Comparison of ENCODE assay signal across 1 cellular context in the genomic region with DNA sequence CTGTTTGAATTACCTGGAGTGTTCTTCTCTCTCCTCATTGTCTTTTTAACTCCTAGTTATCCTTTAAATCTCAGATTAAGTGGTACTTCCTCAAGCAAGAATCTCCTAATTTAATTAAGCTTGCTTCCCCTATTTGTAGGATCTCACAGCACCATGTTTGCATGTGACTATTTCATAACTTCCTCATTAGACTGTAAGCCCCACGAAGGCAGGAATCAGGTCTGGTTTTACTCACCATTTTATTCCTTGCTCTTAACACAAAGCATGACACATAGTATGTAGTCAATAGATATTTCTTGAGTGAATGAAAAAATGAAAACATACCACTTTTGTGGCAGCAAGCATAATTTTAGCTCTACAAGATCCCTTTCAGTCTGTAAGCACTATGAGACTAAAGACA.
TF ChIP-seq lines count a peak whose summit lies in the region.

No MANE protein-coding gene starts in this region.

TF ChIP-seq in GM23338, 12 proteins besides CTCF, POLR2A, EP300 and RAD21 (continued from another document):
- TF ChIP-seq, protein P1, sequence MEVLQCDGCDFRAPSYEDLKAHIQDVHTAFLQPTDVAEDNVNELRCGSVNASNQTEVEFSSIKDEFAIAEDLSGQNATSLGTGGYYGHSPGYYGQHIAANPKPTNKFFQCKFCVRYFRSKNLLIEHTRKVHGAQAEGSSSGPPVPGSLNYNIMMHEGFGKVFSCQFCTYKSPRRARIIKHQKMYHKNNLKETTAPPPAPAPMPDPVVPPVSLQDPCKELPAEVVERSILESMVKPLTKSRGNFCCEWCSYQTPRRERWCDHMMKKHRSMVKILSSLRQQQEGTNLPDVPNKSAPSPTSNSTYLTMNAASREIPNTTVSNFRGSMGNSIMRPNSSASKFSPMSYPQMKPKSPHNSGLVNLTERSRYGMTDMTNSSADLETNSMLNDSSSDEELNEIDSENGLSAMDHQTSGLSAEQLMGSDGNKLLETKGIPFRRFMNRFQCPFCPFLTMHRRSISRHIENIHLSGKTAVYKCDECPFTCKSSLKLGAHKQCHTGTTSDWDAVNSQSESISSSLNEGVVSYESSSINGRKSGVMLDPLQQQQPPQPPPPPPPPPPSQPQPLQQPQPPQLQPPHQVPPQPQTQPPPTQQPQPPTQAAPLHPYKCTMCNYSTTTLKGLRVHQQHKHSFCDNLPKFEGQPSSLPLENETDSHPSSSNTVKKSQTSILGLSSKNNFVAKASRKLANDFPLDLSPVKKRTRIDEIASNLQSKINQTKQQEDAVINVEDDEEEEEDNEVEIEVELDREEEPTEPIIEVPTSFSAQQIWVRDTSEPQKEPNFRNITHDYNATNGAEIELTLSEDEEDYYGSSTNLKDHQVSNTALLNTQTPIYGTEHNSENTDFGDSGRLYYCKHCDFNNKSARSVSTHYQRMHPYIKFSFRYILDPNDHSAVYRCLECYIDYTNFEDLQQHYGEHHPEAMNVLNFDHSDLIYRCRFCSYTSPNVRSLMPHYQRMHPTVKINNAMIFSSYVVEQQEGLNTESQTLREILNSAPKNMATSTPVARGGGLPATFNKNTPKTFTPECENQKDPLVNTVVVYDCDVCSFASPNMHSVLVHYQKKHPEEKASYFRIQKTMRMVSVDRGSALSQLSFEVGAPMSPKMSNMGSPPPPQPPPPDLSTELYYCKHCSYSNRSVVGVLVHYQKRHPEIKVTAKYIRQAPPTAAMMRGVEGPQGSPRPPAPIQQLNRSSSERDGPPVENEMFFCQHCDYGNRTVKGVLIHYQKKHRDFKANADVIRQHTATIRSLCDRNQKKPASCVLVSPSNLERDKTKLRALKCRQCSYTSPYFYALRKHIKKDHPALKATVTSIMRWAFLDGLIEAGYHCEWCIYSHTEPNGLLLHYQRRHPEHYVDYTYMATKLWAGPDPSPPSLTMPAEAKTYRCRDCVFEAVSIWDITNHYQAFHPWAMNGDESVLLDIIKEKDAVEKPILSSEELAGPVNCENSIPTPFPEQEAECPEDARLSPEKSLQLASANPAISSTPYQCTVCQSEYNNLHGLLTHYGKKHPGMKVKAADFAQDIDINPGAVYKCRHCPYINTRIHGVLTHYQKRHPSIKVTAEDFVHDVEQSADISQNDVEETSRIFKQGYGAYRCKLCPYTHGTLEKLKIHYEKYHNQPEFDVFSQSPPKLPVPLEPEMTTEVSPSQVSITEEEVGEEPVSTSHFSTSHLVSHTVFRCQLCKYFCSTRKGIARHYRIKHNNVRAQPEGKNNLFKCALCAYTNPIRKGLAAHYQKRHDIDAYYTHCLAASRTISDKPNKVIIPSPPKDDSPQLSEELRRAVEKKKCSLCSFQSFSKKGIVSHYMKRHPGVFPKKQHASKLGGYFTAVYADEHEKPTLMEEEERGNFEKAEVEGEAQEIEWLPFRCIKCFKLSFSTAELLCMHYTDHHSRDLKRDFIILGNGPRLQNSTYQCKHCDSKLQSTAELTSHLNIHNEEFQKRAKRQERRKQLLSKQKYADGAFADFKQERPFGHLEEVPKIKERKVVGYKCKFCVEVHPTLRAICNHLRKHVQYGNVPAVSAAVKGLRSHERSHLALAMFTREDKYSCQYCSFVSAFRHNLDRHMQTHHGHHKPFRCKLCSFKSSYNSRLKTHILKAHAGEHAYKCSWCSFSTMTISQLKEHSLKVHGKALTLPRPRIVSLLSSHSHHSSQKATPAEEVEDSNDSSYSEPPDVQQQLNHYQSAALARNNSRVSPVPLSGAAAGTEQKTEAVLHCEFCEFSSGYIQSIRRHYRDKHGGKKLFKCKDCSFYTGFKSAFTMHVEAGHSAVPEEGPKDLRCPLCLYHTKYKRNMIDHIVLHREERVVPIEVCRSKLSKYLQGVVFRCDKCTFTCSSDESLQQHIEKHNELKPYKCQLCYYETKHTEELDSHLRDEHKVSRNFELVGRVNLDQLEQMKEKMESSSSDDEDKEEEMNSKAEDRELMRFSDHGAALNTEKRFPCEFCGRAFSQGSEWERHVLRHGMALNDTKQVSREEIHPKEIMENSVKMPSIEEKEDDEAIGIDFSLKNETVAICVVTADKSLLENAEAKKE (CRISPR knock-in tag; IDR thresholded peaks at IDR 0.05) = no peak
- TF ChIP-seq, protein P2, sequence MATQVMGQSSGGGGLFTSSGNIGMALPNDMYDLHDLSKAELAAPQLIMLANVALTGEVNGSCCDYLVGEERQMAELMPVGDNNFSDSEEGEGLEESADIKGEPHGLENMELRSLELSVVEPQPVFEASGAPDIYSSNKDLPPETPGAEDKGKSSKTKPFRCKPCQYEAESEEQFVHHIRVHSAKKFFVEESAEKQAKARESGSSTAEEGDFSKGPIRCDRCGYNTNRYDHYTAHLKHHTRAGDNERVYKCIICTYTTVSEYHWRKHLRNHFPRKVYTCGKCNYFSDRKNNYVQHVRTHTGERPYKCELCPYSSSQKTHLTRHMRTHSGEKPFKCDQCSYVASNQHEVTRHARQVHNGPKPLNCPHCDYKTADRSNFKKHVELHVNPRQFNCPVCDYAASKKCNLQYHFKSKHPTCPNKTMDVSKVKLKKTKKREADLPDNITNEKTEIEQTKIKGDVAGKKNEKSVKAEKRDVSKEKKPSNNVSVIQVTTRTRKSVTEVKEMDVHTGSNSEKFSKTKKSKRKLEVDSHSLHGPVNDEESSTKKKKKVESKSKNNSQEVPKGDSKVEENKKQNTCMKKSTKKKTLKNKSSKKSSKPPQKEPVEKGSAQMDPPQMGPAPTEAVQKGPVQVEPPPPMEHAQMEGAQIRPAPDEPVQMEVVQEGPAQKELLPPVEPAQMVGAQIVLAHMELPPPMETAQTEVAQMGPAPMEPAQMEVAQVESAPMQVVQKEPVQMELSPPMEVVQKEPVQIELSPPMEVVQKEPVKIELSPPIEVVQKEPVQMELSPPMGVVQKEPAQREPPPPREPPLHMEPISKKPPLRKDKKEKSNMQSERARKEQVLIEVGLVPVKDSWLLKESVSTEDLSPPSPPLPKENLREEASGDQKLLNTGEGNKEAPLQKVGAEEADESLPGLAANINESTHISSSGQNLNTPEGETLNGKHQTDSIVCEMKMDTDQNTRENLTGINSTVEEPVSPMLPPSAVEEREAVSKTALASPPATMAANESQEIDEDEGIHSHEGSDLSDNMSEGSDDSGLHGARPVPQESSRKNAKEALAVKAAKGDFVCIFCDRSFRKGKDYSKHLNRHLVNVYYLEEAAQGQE (IDR thresholded peaks at IDR 0.05; ENCODE audit: unreplicated experiment) = no peak
- no peak for TF ChIP-seq ZNF331 (CRISPR knock-in tag; IDR thresholded peaks at IDR 0.05; ENCODE audit: low read depth)
- no peak for TF ChIP-seq STAT1 (IDR thresholded peaks at IDR 0.05; ENCODE audit: unreplicated experiment)
